ENCODE assay signal across 1 cellular context in genomic region chr9:129446828-129447550, GRCh38.
TF ChIP-seq lines count a peak whose summit lies in the region.

No MANE protein-coding gene starts in this region.

TF ChIP-seq in PFSK-1, 5 proteins besides CTCF, POLR2A, EP300 and RAD21 (continued from another document):
- peak in 1 of 2 experiments; percentile 27; a peak in 1 of 4 replicates for TF ChIP-seq REST (IDR thresholded peaks at IDR 0.05; ENCODE audit: insufficient read depth in 1 of 2, low read depth in 2 of 2, low read length in 2 of 2)
